ENCODE assay signal across 1 cellular context in the genomic region with DNA sequence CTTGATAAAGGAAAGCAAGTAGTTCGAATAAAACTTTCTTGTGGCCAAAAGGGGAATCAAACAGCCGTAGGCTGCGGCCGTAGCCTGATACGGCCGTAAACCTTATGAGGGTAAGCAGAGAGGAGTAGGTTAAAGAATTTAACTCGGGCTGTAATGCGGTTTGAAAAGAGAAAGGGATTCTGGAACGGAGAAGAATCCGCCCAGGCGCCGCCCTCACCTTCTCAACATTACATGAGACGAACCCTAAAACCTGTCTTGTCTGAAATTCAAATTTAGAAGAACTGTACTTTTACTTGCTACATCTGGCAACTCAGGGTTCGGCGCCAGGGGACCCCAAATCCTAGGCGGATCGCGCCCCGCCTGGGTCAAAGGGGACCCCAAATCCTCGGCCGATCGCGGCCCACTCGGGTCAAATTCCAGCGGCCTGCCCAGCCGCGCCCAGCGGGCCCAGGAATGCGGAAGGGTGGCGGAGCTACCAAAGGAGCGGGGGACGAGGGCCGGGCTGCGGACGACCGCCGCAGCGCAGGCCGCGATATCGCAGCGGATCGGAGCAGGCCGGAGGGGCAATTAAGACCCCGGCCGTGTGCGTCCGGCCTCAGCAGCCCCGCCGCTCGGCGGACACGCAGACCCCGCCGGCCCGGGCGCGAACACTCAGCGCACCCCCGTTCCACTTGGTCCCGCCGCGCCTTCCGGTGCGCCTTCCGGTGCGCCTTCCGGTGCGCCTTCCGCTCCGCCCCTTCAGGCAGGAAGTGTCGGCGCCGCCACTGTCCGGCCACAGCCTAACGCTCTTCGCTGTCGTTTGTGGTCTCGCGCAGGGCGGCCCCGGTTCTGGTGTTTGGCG.
A peak's percentile ranks its signal among the peaks of the same experiment; 100 is the strongest.
TF ChIP-seq lines count a peak whose summit lies in the region.

A gene (plus strand): TSS at position 741 of the 841 bp plus-strand sequence. CDS start 10,766 bp downstream, outside the sequence.

TF ChIP-seq in HepG2, 621 proteins besides CTCF, POLR2A, EP300 and RAD21 (continued from another document and continues in another):
- TF ChIP-seq ZKSCAN8 (CRISPR knock-in tag; IDR thresholded peaks at IDR 0.05; ENCODE audit: borderline replicate concordance), result no peak
- no peak for TF ChIP-seq KLF15 (CRISPR knock-in tag; IDR thresholded peaks at IDR 0.05; ENCODE audit: borderline replicate concordance)
- peak; percentile 59; the same call in 1 of the 2 replicates for TF ChIP-seq ZNF441 (CRISPR knock-in tag; IDR thresholded peaks at IDR 0.05; ENCODE audit: borderline replicate concordance)
- no peak for TF ChIP-seq U2AF1 (optimal IDR thresholded peaks at IDR 0.05; ENCODE audit: low read depth, low read length)
- no peak for TF ChIP-seq SATB2 (CRISPR knock-in tag; IDR thresholded peaks at IDR 0.05)
- TF ChIP-seq FOXP1 (IDR thresholded peaks at IDR 0.05), result no peak
- TF ChIP-seq FOXP1 (CRISPR knock-in tag; IDR thresholded peaks at IDR 0.05), result no peak
- TF ChIP-seq ZNF605 (CRISPR knock-in tag; IDR thresholded peaks at IDR 0.05), result peak; percentile 82; the same call in 1 of the 2 replicates
- TF ChIP-seq, protein P1, sequence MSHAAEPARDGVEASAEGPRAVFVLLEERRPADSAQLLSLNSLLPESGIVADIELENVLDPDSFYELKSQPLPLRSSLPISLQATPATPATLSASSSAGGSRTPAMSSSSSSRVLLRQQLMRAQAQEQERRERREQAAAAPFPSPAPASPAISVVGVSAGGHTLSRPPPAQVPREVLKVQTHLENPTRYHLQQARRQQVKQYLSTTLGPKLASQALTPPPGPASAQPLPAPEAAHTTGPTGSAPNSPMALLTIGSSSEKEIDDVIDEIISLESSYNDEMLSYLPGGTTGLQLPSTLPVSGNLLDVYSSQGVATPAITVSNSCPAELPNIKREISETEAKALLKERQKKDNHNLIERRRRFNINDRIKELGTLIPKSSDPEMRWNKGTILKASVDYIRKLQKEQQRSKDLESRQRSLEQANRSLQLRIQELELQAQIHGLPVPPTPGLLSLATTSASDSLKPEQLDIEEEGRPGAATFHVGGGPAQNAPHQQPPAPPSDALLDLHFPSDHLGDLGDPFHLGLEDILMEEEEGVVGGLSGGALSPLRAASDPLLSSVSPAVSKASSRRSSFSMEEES (CRISPR knock-in tag; IDR thresholded peaks at IDR 0.05), result no peak
- TF ChIP-seq ZNF552 (CRISPR knock-in tag; IDR thresholded peaks at IDR 0.05; ENCODE audit: borderline replicate concordance), result peak; percentile 82
- TF ChIP-seq HOXA9 (CRISPR knock-in tag; IDR thresholded peaks at IDR 0.05; ENCODE audit: borderline replicate concordance), result no peak
- peak; percentile 99 for TF ChIP-seq KLF12 (CRISPR knock-in tag; IDR thresholded peaks at IDR 0.05; ENCODE audit: borderline replicate concordance)
- no peak for TF ChIP-seq NAIF1 (CRISPR knock-in tag; IDR thresholded peaks at IDR 0.05; ENCODE audit: borderline replicate concordance)
- 0 out of 2 replicates have a peak, but pooled peaks have one; percentile 67 for TF ChIP-seq JUN (CRISPR knock-in tag; IDR thresholded peaks at IDR 0.05)
- TF ChIP-seq, protein P2, sequence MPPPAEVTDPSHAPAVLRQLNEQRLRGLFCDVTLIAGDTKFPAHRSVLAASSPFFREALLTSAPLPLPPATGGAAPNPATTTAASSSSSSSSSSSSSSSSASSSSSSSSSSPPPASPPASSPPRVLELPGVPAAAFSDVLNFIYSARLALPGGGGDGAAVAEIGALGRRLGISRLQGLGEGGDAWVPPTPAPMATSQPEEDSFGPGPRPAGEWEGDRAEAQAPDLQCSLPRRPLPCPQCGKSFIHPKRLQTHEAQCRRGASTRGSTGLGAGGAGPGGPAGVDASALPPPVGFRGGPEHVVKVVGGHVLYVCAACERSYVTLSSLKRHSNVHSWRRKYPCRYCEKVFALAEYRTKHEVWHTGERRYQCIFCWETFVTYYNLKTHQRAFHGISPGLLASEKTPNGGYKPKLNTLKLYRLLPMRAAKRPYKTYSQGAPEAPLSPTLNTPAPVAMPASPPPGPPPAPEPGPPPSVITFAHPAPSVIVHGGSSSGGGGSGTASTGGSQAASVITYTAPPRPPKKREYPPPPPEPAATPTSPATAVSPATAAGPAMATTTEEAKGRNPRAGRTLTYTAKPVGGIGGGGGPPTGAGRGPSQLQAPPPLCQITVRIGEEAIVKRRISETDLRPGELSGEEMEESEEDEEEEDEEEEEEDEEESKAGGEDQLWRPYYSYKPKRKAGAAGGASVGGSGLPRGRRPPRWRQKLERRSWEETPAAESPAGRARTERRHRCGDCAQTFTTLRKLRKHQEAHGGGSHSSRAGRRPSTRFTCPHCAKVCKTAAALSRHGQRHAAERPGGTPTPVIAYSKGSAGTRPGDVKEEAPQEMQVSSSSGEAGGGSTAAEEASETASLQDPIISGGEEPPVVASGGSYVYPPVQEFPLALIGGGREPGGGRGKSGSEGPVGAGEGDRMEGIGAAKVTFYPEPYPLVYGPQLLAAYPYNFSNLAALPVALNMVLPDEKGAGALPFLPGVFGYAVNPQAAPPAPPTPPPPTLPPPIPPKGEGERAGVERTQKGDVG (CRISPR knock-in tag; IDR thresholded peaks at IDR 0.05; ENCODE audit: borderline replicate concordance), result no peak
- TF ChIP-seq, protein P3, sequence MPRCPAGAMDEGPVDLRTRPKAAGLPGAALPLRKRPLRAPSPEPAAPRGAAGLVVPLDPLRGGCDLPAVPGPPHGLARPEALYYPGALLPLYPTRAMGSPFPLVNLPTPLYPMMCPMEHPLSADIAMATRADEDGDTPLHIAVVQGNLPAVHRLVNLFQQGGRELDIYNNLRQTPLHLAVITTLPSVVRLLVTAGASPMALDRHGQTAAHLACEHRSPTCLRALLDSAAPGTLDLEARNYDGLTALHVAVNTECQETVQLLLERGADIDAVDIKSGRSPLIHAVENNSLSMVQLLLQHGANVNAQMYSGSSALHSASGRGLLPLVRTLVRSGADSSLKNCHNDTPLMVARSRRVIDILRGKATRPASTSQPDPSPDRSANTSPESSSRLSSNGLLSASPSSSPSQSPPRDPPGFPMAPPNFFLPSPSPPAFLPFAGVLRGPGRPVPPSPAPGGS (CRISPR knock-in tag; IDR thresholded peaks at IDR 0.05), result peak; percentile 60
- TF ChIP-seq, protein P4, sequence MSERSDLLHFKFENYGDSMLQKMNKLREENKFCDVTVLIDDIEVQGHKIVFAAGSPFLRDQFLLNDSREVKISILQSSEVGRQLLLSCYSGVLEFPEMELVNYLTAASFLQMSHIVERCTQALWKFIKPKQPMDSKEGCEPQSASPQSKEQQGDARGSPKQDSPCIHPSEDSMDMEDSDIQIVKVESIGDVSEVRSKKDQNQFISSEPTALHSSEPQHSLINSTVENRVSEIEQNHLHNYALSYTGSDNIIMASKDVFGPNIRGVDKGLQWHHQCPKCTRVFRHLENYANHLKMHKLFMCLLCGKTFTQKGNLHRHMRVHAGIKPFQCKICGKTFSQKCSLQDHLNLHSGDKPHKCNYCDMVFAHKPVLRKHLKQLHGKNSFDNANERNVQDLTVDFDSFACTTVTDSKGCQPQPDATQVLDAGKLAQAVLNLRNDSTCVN (CRISPR knock-in tag; IDR thresholded peaks at IDR 0.05; ENCODE audit: borderline replicate concordance), result no peak
- TF ChIP-seq, protein P5, sequence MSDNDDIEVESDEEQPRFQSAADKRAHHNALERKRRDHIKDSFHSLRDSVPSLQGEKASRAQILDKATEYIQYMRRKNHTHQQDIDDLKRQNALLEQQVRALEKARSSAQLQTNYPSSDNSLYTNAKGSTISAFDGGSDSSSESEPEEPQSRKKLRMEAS (IDR thresholded peaks at IDR 0.05), result peak; percentile 73
- TF ChIP-seq, protein P6, sequence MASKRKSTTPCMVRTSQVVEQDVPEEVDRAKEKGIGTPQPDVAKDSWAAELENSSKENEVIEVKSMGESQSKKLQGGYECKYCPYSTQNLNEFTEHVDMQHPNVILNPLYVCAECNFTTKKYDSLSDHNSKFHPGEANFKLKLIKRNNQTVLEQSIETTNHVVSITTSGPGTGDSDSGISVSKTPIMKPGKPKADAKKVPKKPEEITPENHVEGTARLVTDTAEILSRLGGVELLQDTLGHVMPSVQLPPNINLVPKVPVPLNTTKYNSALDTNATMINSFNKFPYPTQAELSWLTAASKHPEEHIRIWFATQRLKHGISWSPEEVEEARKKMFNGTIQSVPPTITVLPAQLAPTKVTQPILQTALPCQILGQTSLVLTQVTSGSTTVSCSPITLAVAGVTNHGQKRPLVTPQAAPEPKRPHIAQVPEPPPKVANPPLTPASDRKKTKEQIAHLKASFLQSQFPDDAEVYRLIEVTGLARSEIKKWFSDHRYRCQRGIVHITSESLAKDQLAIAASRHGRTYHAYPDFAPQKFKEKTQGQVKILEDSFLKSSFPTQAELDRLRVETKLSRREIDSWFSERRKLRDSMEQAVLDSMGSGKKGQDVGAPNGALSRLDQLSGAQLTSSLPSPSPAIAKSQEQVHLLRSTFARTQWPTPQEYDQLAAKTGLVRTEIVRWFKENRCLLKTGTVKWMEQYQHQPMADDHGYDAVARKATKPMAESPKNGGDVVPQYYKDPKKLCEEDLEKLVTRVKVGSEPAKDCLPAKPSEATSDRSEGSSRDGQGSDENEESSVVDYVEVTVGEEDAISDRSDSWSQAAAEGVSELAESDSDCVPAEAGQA (IDR thresholded peaks at IDR 0.05; ENCODE audit: low read depth), result no peak
- TF ChIP-seq, protein P6 (CRISPR knock-in tag; IDR thresholded peaks at IDR 0.05; ENCODE audit: borderline replicate concordance), result peak; percentile 78
- TF ChIP-seq, protein P7, sequence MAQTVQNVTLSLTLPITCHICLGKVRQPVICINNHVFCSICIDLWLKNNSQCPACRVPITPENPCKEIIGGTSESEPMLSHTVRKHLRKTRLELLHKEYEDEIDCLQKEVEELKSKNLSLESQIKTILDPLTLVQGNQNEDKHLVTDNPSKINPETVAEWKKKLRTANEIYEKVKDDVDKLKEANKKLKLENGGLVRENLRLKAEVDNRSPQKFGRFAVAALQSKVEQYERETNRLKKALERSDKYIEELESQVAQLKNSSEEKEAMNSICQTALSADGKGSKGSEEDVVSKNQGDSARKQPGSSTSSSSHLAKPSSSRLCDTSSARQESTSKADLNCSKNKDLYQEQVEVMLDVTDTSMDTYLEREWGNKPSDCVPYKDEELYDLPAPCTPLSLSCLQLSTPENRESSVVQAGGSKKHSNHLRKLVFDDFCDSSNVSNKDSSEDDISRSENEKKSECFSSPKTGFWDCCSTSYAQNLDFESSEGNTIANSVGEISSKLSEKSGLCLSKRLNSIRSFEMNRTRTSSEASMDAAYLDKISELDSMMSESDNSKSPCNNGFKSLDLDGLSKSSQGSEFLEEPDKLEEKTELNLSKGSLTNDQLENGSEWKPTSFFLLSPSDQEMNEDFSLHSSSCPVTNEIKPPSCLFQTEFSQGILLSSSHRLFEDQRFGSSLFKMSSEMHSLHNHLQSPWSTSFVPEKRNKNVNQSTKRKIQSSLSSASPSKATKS (CRISPR knock-in tag; IDR thresholded peaks at IDR 0.05), result no peak
- TF ChIP-seq, protein P8, sequence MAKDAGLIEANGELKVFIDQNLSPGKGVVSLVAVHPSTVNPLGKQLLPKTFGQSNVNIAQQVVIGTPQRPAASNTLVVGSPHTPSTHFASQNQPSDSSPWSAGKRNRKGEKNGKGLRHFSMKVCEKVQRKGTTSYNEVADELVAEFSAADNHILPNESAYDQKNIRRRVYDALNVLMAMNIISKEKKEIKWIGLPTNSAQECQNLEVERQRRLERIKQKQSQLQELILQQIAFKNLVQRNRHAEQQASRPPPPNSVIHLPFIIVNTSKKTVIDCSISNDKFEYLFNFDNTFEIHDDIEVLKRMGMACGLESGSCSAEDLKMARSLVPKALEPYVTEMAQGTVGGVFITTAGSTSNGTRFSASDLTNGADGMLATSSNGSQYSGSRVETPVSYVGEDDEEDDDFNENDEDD (CRISPR knock-in tag; IDR thresholded peaks at IDR 0.05; ENCODE audit: borderline replicate concordance), result no peak
- TF ChIP-seq, protein P9, sequence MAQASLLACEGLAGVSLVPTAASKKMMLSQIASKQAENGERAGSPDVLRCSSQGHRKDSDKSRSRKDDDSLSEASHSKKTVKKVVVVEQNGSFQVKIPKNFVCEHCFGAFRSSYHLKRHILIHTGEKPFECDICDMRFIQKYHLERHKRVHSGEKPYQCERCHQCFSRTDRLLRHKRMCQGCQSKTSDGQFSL (CRISPR knock-in tag; IDR thresholded peaks at IDR 0.05), result no peak
- TF ChIP-seq, protein P10, sequence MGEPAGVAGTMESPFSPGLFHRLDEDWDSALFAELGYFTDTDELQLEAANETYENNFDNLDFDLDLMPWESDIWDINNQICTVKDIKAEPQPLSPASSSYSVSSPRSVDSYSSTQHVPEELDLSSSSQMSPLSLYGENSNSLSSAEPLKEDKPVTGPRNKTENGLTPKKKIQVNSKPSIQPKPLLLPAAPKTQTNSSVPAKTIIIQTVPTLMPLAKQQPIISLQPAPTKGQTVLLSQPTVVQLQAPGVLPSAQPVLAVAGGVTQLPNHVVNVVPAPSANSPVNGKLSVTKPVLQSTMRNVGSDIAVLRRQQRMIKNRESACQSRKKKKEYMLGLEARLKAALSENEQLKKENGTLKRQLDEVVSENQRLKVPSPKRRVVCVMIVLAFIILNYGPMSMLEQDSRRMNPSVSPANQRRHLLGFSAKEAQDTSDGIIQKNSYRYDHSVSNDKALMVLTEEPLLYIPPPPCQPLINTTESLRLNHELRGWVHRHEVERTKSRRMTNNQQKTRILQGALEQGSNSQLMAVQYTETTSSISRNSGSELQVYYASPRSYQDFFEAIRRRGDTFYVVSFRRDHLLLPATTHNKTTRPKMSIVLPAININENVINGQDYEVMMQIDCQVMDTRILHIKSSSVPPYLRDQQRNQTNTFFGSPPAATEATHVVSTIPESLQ (CRISPR knock-in tag; conservative IDR thresholded peaks at IDR 0.05), result no peak
- TF ChIP-seq HOXA3 (CRISPR knock-in tag; IDR thresholded peaks at IDR 0.05), result peak; percentile 71
- no peak for TF ChIP-seq NR1H2 (CRISPR knock-in tag; IDR thresholded peaks at IDR 0.05; ENCODE audit: borderline replicate concordance, low read depth)
- peak; percentile 97 for TF ChIP-seq RBFOX2 (IDR thresholded peaks at IDR 0.05; ENCODE audit: low read depth, low read length)
- peak; percentile 94 for TF ChIP-seq ZFY (CRISPR knock-in tag; IDR thresholded peaks at IDR 0.05)
- TF ChIP-seq SAP130 (CRISPR knock-in tag; IDR thresholded peaks at IDR 0.05; ENCODE audit: low read depth), result peak; percentile 92
